10 cellular contexts compared by ENCODE assay signal in genomic region chr10:120978589-120979252, GRCh38.
DNase-seq lines count a peak whose midpoint lies in the region; ATAC-seq and TF ChIP-seq lines count a peak whose summit lies in the region.
"Had no signal": no experiment of that assay in that cellular context is flagged by ENCODE, and none has a peak within 500 bp of the region (broad histone marks: within the 10 kb centered on the region; RNA-seq: fewer than 3 reads in every experiment).

No MANE protein-coding gene starts in this region.

- no peak overlapping the region for H3K4me2 ChIP-seq in osteoblast (ENCODE audit: insufficient read depth, low read length)

- peaks cover 9% of the 10 kb centered on the region for H3K4me1 ChIP-seq in Panc1 (ENCODE audit: control insufficient read depth, insufficient read depth, low read length)
- peaks cover 6% of the 10 kb centered on the region for H3K4me1 ChIP-seq in rectal smooth muscle tissue (ENCODE audit: control insufficient read depth, insufficient read depth, low read length)
- no peaks in the 10 kb centered on the region for H3K4me1 ChIP-seq in osteoblast (ENCODE audit: insufficient read depth, low read length)

- no peak overlapping the region for H2AFZ ChIP-seq in osteoblast (ENCODE audit: low read length)

- H3K36me3 ChIP-seq in Panc1 (ENCODE audit: control insufficient read depth, insufficient read depth, low read length), result no peaks in the 10 kb centered on the region
- H3K36me3 ChIP-seq in rectal smooth muscle tissue (ENCODE audit: control insufficient read depth, insufficient read depth, low read length), result no peaks in the 10 kb centered on the region
- no peaks in the 10 kb centered on the region for H3K36me3 ChIP-seq in osteoblast (ENCODE audit: insufficient read depth, low read length)

- CTCF ChIA-PET in Panc1 (lab: Charles Lee), result no interaction called here

- POLR2A ChIA-PET in Panc1 (lab: Charles Lee), result no interaction called here

- no peak overlapping the region for H3K27ac ChIP-seq in Panc1 (ENCODE audit: low read length)
- no peak overlapping the region for H3K27ac ChIP-seq in rectal smooth muscle tissue (ENCODE audit: low read depth, low read length)
- no peak overlapping the region for H3K27ac ChIP-seq in osteoblast (ENCODE audit: low read depth, low read length)

- no peak overlapping the region for H3K9ac ChIP-seq in rectal smooth muscle tissue (ENCODE audit: low read length)

- H3K4me3 ChIP-seq in Panc1 (ENCODE audit: low read depth in 2 of 2, low read length in 2 of 2) (peak overlapping the region in 1 of 2 experiments; percentile 46; a peak in 2 of 4 replicates), iPS-11a (ENCODE audit: low read depth, low read length) (peak overlapping the region; percentile 10), rectal smooth muscle tissue (ENCODE audit: low read length) (peak overlapping the region; percentile 57), osteoblast (ENCODE audit: insufficient read depth, low read length) (no peak overlapping the region)

- no peaks in the 10 kb centered on the region for H3K79me2 ChIP-seq in osteoblast (ENCODE audit: insufficient read depth, low read length)

- H3K9me3 ChIP-seq in Panc1 (ENCODE audit: control insufficient read depth, insufficient read depth, low read depth, low read length) (0 out of 2 replicates have a peak, but pooled peaks cover 3% of the 10 kb centered on the region), osteoblast (ENCODE audit: low read depth, low read length) (no peaks in the 10 kb centered on the region)

- ATAC-seq in Panc1, result peak; percentile 4; the same call in 1 of the 2 replicates
- no peak for ATAC-seq in HG03432 (IDR thresholded peaks at IDR 0.05; ENCODE audit: unreplicated experiment)
- no peak for ATAC-seq in HG03342 (IDR thresholded peaks at IDR 0.05; ENCODE audit: unreplicated experiment)

- H4K20me1 ChIP-seq in osteoblast (ENCODE audit: insufficient read depth, low read length), result no peaks in the 10 kb centered on the region

- intact Hi-C loops in Panc1 (cut with micrococcal nuclease; ENCODE audit: unreplicated experiment), result no loop called here

- in situ Hi-C loops in Panc1 (cut with HindIII; ENCODE audit: low pct_unique_long_range_greater_than_20kb, low sequenced_read_pairs), result no loop called here

- no peak for TF ChIP-seq CTCF in Panc1 (IDR thresholded peaks at IDR 0.05)
- TF ChIP-seq CTCF in osteoblast (IDR thresholded peaks at IDR 0.05; ENCODE audit: extremely low read depth, low read depth, low read length), result no peak

- H3K27me3 ChIP-seq in Panc1 (ENCODE audit: control insufficient read depth, insufficient read depth, low read length) (peaks cover 12% of the 10 kb centered on the region), rectal smooth muscle tissue (ENCODE audit: control insufficient read depth, insufficient read depth, low read length) (peaks cover 2% of the 10 kb centered on the region), osteoblast (ENCODE audit: insufficient read depth, low read length) (peaks cover 9% of the 10 kb centered on the region)

- peak; percentile 7 for DNase-seq in EH (ENCODE audit: low read depth)
- DNase-seq in Panc1 (ENCODE audit: low read depth, low spot score), result no peak
- no peak for DNase-seq in activated T-cell treated with anti-CD3 and anti-CD28 coated beads, Interleukin-2, amount 50 U/mL, for 1 hour
- DNase-seq in osteoblast (ENCODE audit: insufficient read length, low spot score, missing footprints), result no peak
- DNase-seq: activated B cell treated with CpG ODN at 0.5 μM for 24 hours; effector memory CD4-positive, alpha-beta T cell had no signal

- BruUV-seq in Panc1 (replicated peaks; lab: Mats Ljungman, UMichigan), result no TSS peak
